In the genomic region with DNA sequence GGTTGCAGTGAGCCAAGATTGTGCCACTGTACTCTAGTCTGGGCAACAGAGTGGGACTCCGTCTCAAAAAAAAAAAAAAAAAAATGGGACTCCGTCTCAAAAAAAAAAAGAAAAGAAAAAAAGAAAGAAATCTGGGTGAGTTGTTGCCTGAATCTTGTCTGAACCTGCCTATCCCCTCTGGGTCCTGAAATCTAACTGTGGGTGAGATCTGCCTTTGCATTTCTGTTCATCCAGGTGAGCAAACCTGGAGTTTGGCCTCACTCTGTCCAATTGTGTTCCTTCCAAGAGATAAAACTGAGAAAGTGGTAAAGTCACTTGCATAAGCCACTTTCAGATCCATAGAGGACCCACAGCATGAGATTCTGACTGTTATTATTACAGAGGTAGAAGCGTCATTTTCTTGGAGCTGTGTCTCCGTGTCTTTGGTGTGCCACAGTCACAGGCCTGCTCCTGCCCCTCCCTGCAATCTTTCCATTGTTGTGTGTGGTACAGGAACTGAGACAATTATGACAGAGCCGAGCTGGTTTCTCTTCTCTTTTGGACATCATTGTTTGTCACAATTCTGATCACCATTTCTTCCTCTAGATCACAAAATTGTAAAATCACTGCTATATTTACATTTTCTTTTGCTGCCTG, we compare ENCODE assay signal across 9 cellular contexts.
DNase-seq lines count a peak whose midpoint lies in the region; ATAC-seq and TF ChIP-seq lines count a peak whose summit lies in the region.
"Had no signal": no experiment of that assay in that cellular context is flagged by ENCODE, and none has a peak within 500 bp of the region (broad histone marks: within the 10 kb centered on the region; RNA-seq: fewer than 3 reads in every experiment).

No MANE protein-coding gene starts in this region.

- H3K27me3 ChIP-seq in OCI-LY1 (ENCODE audit: insufficient read depth, low read length), result no peaks in the 10 kb centered on the region
- H3K27me3 ChIP-seq in skeletal muscle tissue (ENCODE audit: control insufficient read depth in 3 of 3, insufficient read depth in 3 of 3, low read length in 3 of 3), result no peaks in the 10 kb centered on the region

- H4K20me1 ChIP-seq in OCI-LY1 (ENCODE audit: insufficient read depth, low read length), result no peaks in the 10 kb centered on the region

- H3K4me3 ChIP-seq in OCI-LY1 (ENCODE audit: low read depth, low read length, poor library complexity, severe bottlenecking) (peak overlapping the region; percentile 22), epithelial cell of esophagus (ENCODE audit: low read length) (no peak overlapping the region), skeletal muscle tissue (ENCODE audit: low read length in 3 of 3) (peak overlapping the region in 1 of 3 donors; percentile 18)

- H3K9ac ChIP-seq in OCI-LY1 (ENCODE audit: low read length), result peak overlapping the region; percentile 48
- H3K9ac ChIP-seq in skeletal muscle tissue (ENCODE audit: low read depth in 1 of 3, low read length in 3 of 3), result peak overlapping the region; percentile 40 to 62 (median 40)

- H3K4me2 ChIP-seq in OCI-LY1 (ENCODE audit: low read length), result peak overlapping the region; percentile 65

- H3K4me1 ChIP-seq in OCI-LY1 (ENCODE audit: insufficient read depth, low read length, severe bottlenecking) (peaks cover 38% of the 10 kb centered on the region), skeletal muscle tissue (ENCODE audit: control insufficient read depth in 3 of 3, insufficient read depth in 3 of 3, low read length in 3 of 3) (peaks cover 14 to 20% (median 15%) of the 10 kb centered on the region in 3 donors)

- DNase-seq in epithelial cell of esophagus (ENCODE audit: low read depth) (peak; percentile 84), amniotic stem cell (lab: John Stamatoyannopoulos, UW) (no peak), NCI-H748 treated with DMSO at 0.1 percent for 48 hours (lab: John Stamatoyannopoulos, UW) (no peak), T-helper 9 cell (no peak)

- H3K9me2 ChIP-seq in OCI-LY1 (ENCODE audit: low read depth, low read length), result no peaks in the 10 kb centered on the region

- H3K36me3 ChIP-seq in OCI-LY1 (ENCODE audit: insufficient read depth, low read length) (no peaks in the 10 kb centered on the region), skeletal muscle tissue (ENCODE audit: control insufficient read depth in 3 of 3, insufficient read depth in 3 of 3, low read length in 3 of 3) (no peaks in the 10 kb centered on the region)

- H3K79me2 ChIP-seq in OCI-LY1 (ENCODE audit: insufficient read depth, low read length), result no peaks in the 10 kb centered on the region

- no peaks in the 10 kb centered on the region for H3F3A ChIP-seq in OCI-LY1 (ENCODE audit: insufficient read depth, low read length)

- H3K27ac ChIP-seq in OCI-LY1 (ENCODE audit: low read depth, low read length, poor library complexity, severe bottlenecking) (peak overlapping the region; percentile 92), skeletal muscle tissue (ENCODE audit: low read depth, low read length) (peak overlapping the region; percentile 61)
- H3K27ac ChIP-seq: HL-60 had no signal

- no peak overlapping the region for H2AFZ ChIP-seq in OCI-LY1 (ENCODE audit: low read length)

- H3K9me3 ChIP-seq in OCI-LY1 (ENCODE audit: low read length), result no peaks in the 10 kb centered on the region
- no peaks in the 10 kb centered on the region for H3K9me3 ChIP-seq in skeletal muscle tissue (ENCODE audit: control insufficient read depth in 3 of 3, low read length in 3 of 3)

- TF ChIP-seq CTCF in OCI-LY1 (IDR thresholded peaks at IDR 0.05; ENCODE audit: low read length) (no peak), epithelial cell of esophagus (IDR thresholded peaks at IDR 0.05; ENCODE audit: insufficient read depth, low read depth, low read length, missing control alignments) (no peak)

- ATAC-seq in GM18508 (IDR thresholded peaks at IDR 0.05; ENCODE audit: insufficient read depth, unreplicated experiment), result peak; percentile 84
- ATAC-seq in HG02588 (IDR thresholded peaks at IDR 0.05; ENCODE audit: unreplicated experiment), result peak; percentile 69
